8 cellular contexts compared by ENCODE assay signal in genomic region chr13:39684531-39685137, GRCh38. TPM values are rescaled to one million over a fixed set of nuclear protein-coding genes. Genes with fewer than 3 reads are reported as not detected.
A peak's percentile ranks its signal among the peaks of the same experiment; 100 is the strongest.
DNase-seq lines count a peak whose midpoint lies in the region; ATAC-seq and TF ChIP-seq lines count a peak whose summit lies in the region.

No MANE protein-coding gene starts in this region.

- H3K9me3 Mint-ChIP-seq in activated CD8-positive, alpha-beta T cell treated with anti-CD3 and anti-CD28 coated beads for 36 hours, result no peaks in the 10 kb centered on the region
- H3K9me3 Mint-ChIP-seq in activated CD8-positive, alpha-beta T cell treated with anti-CD3 and anti-CD28 coated beads, Interleukin-2, amount 10 ng/mL, durations not matched to agents 7 days and 5 days (ENCODE audit: insufficient read depth), result no peaks in the 10 kb centered on the region
- H3K9me3 Mint-ChIP-seq in effector memory CD8-positive, alpha-beta T cell, result no peaks in the 10 kb centered on the region
- H3K9me3 Mint-ChIP-seq in osteocyte (ENCODE audit: unreplicated experiment), result no peaks in the 10 kb centered on the region

- H3K27me3 Mint-ChIP-seq in activated CD8-positive, alpha-beta T cell treated with anti-CD3 and anti-CD28 coated beads for 36 hours, result no peaks in the 10 kb centered on the region
- no peaks in the 10 kb centered on the region for H3K27me3 Mint-ChIP-seq in activated CD8-positive, alpha-beta T cell treated with anti-CD3 and anti-CD28 coated beads, Interleukin-2, amount 10 ng/mL, durations not matched to agents 7 days and 5 days (ENCODE audit: low read depth)
- no peaks in the 10 kb centered on the region for H3K27me3 Mint-ChIP-seq in effector memory CD8-positive, alpha-beta T cell
- no peaks in the 10 kb centered on the region for H3K27me3 Mint-ChIP-seq in osteocyte (ENCODE audit: unreplicated experiment)

- POLR2A ChIA-PET in activated CD8-positive, alpha-beta T cell treated with anti-CD3 and anti-CD28 coated beads for 36 hours (lab: Charles Lee), result interaction anchor here (0.6 kb wide), 1 partner anchor 384 kb away, joined by 3 read pairs; no protein-coding TSS in a partner anchor
- POLR2A ChIA-PET in activated CD8-positive, alpha-beta T cell treated with anti-CD3 and anti-CD28 coated beads, Interleukin-2, amount 10 ng/mL, durations not matched to agents 7 days and 5 days (lab: Charles Lee), result no interaction called here

- TF ChIP-seq POLR2A in GM18505 (IDR thresholded peaks at IDR 0.05; ENCODE audit: borderline replicate concordance, extremely low read depth, insufficient read depth, insufficient read length), result no peak

- peaks cover 21% of the 10 kb centered on the region for H3K4me1 Mint-ChIP-seq in activated CD8-positive, alpha-beta T cell treated with anti-CD3 and anti-CD28 coated beads for 36 hours (ENCODE audit: low read depth)
- peaks cover 22% of the 10 kb centered on the region for H3K4me1 Mint-ChIP-seq in activated CD8-positive, alpha-beta T cell treated with anti-CD3 and anti-CD28 coated beads, Interleukin-2, amount 10 ng/mL, durations not matched to agents 7 days and 5 days (ENCODE audit: low read depth)
- peaks cover 3 to 11% of the 10 kb centered on the region in 2 donors for H3K4me1 Mint-ChIP-seq in effector memory CD8-positive, alpha-beta T cell (ENCODE audit: low read depth in 2 of 2)
- H3K4me1 Mint-ChIP-seq in osteocyte (ENCODE audit: unreplicated experiment), result no peaks in the 10 kb centered on the region

- DNase-seq in activated CD8-positive, alpha-beta T cell treated with anti-CD3 and anti-CD28 coated beads for 36 hours, result no peak
- DNase-seq in activated CD8-positive, alpha-beta T cell treated with anti-CD3 and anti-CD28 coated beads, Interleukin-2, amount 10 ng/mL, durations not matched to agents 7 days and 5 days, result no peak
- DNase-seq in NCI-H69 (lab: John Stamatoyannopoulos, UW), result peak; percentile 56
- no peak for DNase-seq in effector memory CD8-positive, alpha-beta T cell
- no peak for DNase-seq in osteocyte (ENCODE audit: extremely low spot score, unreplicated experiment)
- DNase-seq in putamen (ENCODE audit: low spot score), result no peak
- DNase-seq in aorta, result no peak

- TF ChIP-seq CTCF in activated CD8-positive, alpha-beta T cell treated with anti-CD3 and anti-CD28 coated beads for 36 hours (IDR thresholded peaks at IDR 0.05), result peak; percentile 59
- TF ChIP-seq CTCF in osteocyte (IDR thresholded peaks at IDR 0.05), result peak; percentile 54

- peaks cover 7 to 8% of the 10 kb centered on the region in 2 donors for H3K36me3 ChIP-seq in aorta (ENCODE audit: control insufficient read depth in 1 of 2, insufficient read depth in 2 of 2, low read length in 1 of 2)

- no peaks in the 10 kb centered on the region for H3K27me3 ChIP-seq in aorta (ENCODE audit: control insufficient read depth in 1 of 2, insufficient read depth in 2 of 2, low read length in 1 of 2)

- no peak overlapping the region for H3K4me3 ChIP-seq in aorta (ENCODE audit: low read length in 2 of 2)

- no peaks in the 10 kb centered on the region for H3K4me1 ChIP-seq in aorta (ENCODE audit: control insufficient read depth in 1 of 2, insufficient read depth in 2 of 2, low read length in 2 of 2)

- no peak for ATAC-seq in activated CD8-positive, alpha-beta T cell treated with anti-CD3 and anti-CD28 coated beads for 36 hours
- no peak for ATAC-seq in activated CD8-positive, alpha-beta T cell treated with anti-CD3 and anti-CD28 coated beads, Interleukin-2, amount 10 ng/mL, durations not matched to agents 7 days and 5 days
- peak; percentile 57 for ATAC-seq in effector memory CD8-positive, alpha-beta T cell (replicated peaks)
- ATAC-seq in GM18505 (IDR thresholded peaks at IDR 0.05; ENCODE audit: unreplicated experiment), result no peak
- ATAC-seq in aorta (ENCODE audit: low FRiP score), result no peak

- H3K4me3 Mint-ChIP-seq in activated CD8-positive, alpha-beta T cell treated with anti-CD3 and anti-CD28 coated beads for 36 hours, result no peak overlapping the region
- no peak overlapping the region for H3K4me3 Mint-ChIP-seq in activated CD8-positive, alpha-beta T cell treated with anti-CD3 and anti-CD28 coated beads, Interleukin-2, amount 10 ng/mL, durations not matched to agents 7 days and 5 days
- no peak overlapping the region for H3K4me3 Mint-ChIP-seq in effector memory CD8-positive, alpha-beta T cell
- no peak overlapping the region for H3K4me3 Mint-ChIP-seq in osteocyte (ENCODE audit: unreplicated experiment)

- 70% methylated on average over 3 of the region's 3 CpGs for WGBS in aorta, 2 donors

- H3K36me3 Mint-ChIP-seq in activated CD8-positive, alpha-beta T cell treated with anti-CD3 and anti-CD28 coated beads for 36 hours (ENCODE audit: low read depth), result peaks cover 21% of the 10 kb centered on the region
- peaks cover 24% of the 10 kb centered on the region for H3K36me3 Mint-ChIP-seq in activated CD8-positive, alpha-beta T cell treated with anti-CD3 and anti-CD28 coated beads, Interleukin-2, amount 10 ng/mL, durations not matched to agents 7 days and 5 days (ENCODE audit: low read depth)
- peaks cover 23% of the 10 kb centered on the region for H3K36me3 Mint-ChIP-seq in effector memory CD8-positive, alpha-beta T cell (ENCODE audit: insufficient read depth)
- H3K36me3 Mint-ChIP-seq in osteocyte (ENCODE audit: unreplicated experiment), result peaks cover 20% of the 10 kb centered on the region

- intact Hi-C loops in activated CD8-positive, alpha-beta T cell treated with anti-CD3 and anti-CD28 coated beads for 36 hours (cut with micrococcal nuclease), result loop anchor here (5.0 to 10.0 kb wide), 4 partner anchors 93 to 1090 kb away; partner anchors contain the start of gene MRPS31
- intact Hi-C loops in aorta (cut with DNase I), result loop anchor here (10.0 kb wide), 2 partner anchors 1000 to 1090 kb away; partner anchors contain the start of gene MRPS31 (in 1 of the 2)

- CTCF ChIA-PET in activated CD8-positive, alpha-beta T cell treated with anti-CD3 and anti-CD28 coated beads for 36 hours (lab: Charles Lee), result interaction anchor here (0.7 to 3.6 kb wide), 10 partner anchors 8 to 999 kb away, joined by 3 to 27 read pairs (median 4); no protein-coding TSS in a partner anchor
- CTCF ChIA-PET in activated CD8-positive, alpha-beta T cell treated with anti-CD3 and anti-CD28 coated beads, Interleukin-2, amount 10 ng/mL, durations not matched to agents 7 days and 5 days (lab: Charles Lee), result interaction anchor here (0.9 to 3.6 kb wide), 14 partner anchors 7 to 1093 kb away, joined by 3 to 23 read pairs (median 8); no protein-coding TSS in a partner anchor

- H3K27ac Mint-ChIP-seq in activated CD8-positive, alpha-beta T cell treated with anti-CD3 and anti-CD28 coated beads for 36 hours, result no peak overlapping the region
- H3K27ac Mint-ChIP-seq in activated CD8-positive, alpha-beta T cell treated with anti-CD3 and anti-CD28 coated beads, Interleukin-2, amount 10 ng/mL, durations not matched to agents 7 days and 5 days, result no peak overlapping the region
- no peak overlapping the region for H3K27ac Mint-ChIP-seq in effector memory CD8-positive, alpha-beta T cell
- H3K27ac Mint-ChIP-seq in osteocyte (ENCODE audit: unreplicated experiment), result no peak overlapping the region

- H3K27ac ChIP-seq in aorta (ENCODE audit: low read depth in 1 of 2, low read length in 2 of 2), result no peak overlapping the region

- H3K9me3 ChIP-seq in aorta (ENCODE audit: control insufficient read depth, low read length), result no peaks in the 10 kb centered on the region

RNA-seq across cellular contexts. Expression of gene COG6, which starts 29.2 kb away (rescaled TPM):
- 10 to 100 TPM; 25.5 to 26.4 TPM for total RNA-seq in activated CD8-positive, alpha-beta T cell treated with anti-CD3 and anti-CD28 coated beads for 36 hours
- 10 to 100 TPM; 21.2 to 26.0 TPM for total RNA-seq in activated CD8-positive, alpha-beta T cell treated with anti-CD3 and anti-CD28 coated beads, Interleukin-2, amount 10 ng/mL, durations not matched to agents 7 days and 5 days
- total RNA-seq in osteocyte (38.7 and 42.4 TPM in 2 replicates), aorta (10 to 100 TPM; 32.8 to 33.6 TPM)
- 1 to 10 TPM; 9.6 to 9.9 TPM for polyA plus RNA-seq in aorta
